ENCODE assay signal across 17 cellular contexts in the genomic region with DNA sequence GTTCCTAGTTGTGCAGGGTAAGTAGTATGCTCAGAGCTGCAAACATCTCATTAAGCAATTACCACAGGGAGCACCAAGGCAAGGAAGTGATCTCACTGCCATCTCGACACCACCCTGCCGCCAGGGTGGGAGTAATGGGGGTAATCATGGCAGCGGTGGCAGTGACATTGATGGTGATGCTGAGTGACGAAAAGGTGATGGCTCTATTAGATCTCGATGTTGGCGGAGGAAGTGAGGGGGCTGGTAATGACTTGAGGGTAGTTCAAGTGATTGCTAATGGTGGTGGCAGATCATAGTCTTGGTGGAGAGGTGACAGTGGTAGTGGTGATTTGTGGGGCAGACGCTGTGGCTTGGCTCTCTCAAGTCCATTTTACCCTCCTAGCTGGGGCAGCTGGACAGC. TPM values are rescaled to one million over a fixed set of nuclear protein-coding genes. Genes with fewer than 3 reads are reported as not detected.
"Had no signal": no experiment of that assay in that cellular context is flagged by ENCODE, and none has a peak within 500 bp of the region (broad histone marks: within the 10 kb centered on the region; RNA-seq: fewer than 3 reads in every experiment).

No MANE protein-coding gene starts in this region.

- H3K9me3 Mint-ChIP-seq: activated CD8-positive, alpha-beta T cell treated with anti-CD3 and anti-CD28 coated beads for 36 hours; activated naive CD8-positive, alpha-beta T cell treated with anti-CD3 and anti-CD28 coated beads, Interleukin-2, amount 10 ng/mL, durations not matched to agents 7 days and 5 days; activated T-helper 2 cell treated with anti-CD3 and anti-CD28 coated beads, Interferon-gamma antibody, Interleukin-2, Interleukin-4, amounts not matched to agents 10 μg/mL and 5 μg/mL and 100 μg/mL, durations not matched to agents 14 hours and 24 hours and 36 hours; effector memory CD8-positive, alpha-beta T cell; naive thymus-derived CD8-positive, alpha-beta T cell had no signal

- DNase-seq: activated CD4-positive, alpha-beta T cell treated with anti-CD3 and anti-CD28 coated beads for 48 hours; activated CD4-positive, CD25-positive, alpha-beta regulatory T cell; activated CD8-positive, alpha-beta T cell treated with anti-CD3 and anti-CD28 coated beads for 36 hours; activated naive CD4-positive, alpha-beta T cell treated with Interleukin-2 at 50 U/mL for 16 hours; activated naive CD8-positive, alpha-beta T cell treated with anti-CD3 and anti-CD28 coated beads, Interleukin-2, amount 10 ng/mL, durations not matched to agents 7 days and 5 days; activated T-cell treated with anti-CD3 and anti-CD28 coated beads, Interleukin-2, amount 50 U/mL, for 1 hour; effector memory CD8-positive, alpha-beta T cell; left cardiac atrium; mesendoderm; naive thymus-derived CD8-positive, alpha-beta T cell; stimulated activated CD4-positive, alpha-beta T cell treated with anti-CD3 and anti-CD28 coated beads, Interleukin-12 subunit alpha, Interleukin-12 subunit beta, amount 100 ng/mL, for 4 hours; stimulated activated CD4-positive, alpha-beta T cell treated with anti-CD3 and anti-CD28 coated beads, Interleukin-1b, Interleukin-23, amount 100 ng/mL, for 48 hours; stimulated activated naive CD4-positive, alpha-beta T cell treated with Interleukin-2 at 50 U/mL for 16 hours; thyroid gland had no signal

- H3K36me3 Mint-ChIP-seq: activated naive CD8-positive, alpha-beta T cell treated with anti-CD3 and anti-CD28 coated beads, Interleukin-2, amount 10 ng/mL, durations not matched to agents 7 days and 5 days; naive thymus-derived CD8-positive, alpha-beta T cell had no signal

- H3K27ac Mint-ChIP-seq: activated CD8-positive, alpha-beta T cell treated with anti-CD3 and anti-CD28 coated beads for 36 hours; activated naive CD8-positive, alpha-beta T cell treated with anti-CD3 and anti-CD28 coated beads, Interleukin-2, amount 10 ng/mL, durations not matched to agents 7 days and 5 days; activated T-helper 2 cell treated with anti-CD3 and anti-CD28 coated beads, Interferon-gamma antibody, Interleukin-2, Interleukin-4, amounts not matched to agents 10 μg/mL and 5 μg/mL and 100 μg/mL, durations not matched to agents 14 hours and 24 hours and 36 hours; effector memory CD8-positive, alpha-beta T cell had no signal

- H3K4me3 Mint-ChIP-seq: activated CD8-positive, alpha-beta T cell treated with anti-CD3 and anti-CD28 coated beads for 36 hours; activated naive CD8-positive, alpha-beta T cell treated with anti-CD3 and anti-CD28 coated beads, Interleukin-2, amount 10 ng/mL, durations not matched to agents 7 days and 5 days; effector memory CD8-positive, alpha-beta T cell; naive thymus-derived CD8-positive, alpha-beta T cell had no signal

- H3K4me1 Mint-ChIP-seq: naive thymus-derived CD8-positive, alpha-beta T cell had no signal

- H3K27ac ChIP-seq: body of pancreas, hepatocyte, thyroid gland had no signal

- H3K27me3 Mint-ChIP-seq: activated CD8-positive, alpha-beta T cell treated with anti-CD3 and anti-CD28 coated beads for 36 hours had no signal

RNA-seq across cellular contexts. Expression of a gene that starts 25.4 kb away (rescaled TPM):
- total RNA-seq: activated CD8-positive, alpha-beta T cell treated with anti-CD3 and anti-CD28 coated beads for 36 hours; activated naive CD8-positive, alpha-beta T cell treated with anti-CD3 and anti-CD28 coated beads, Interleukin-2, amount 10 ng/mL, durations not matched to agents 7 days and 5 days; activated T-helper 2 cell treated with anti-CD3 and anti-CD28 coated beads, Interferon-gamma antibody, Interleukin-2, Interleukin-4, amounts not matched to agents 10 μg/mL and 5 μg/mL and 100 μg/mL, durations not matched to agents 14 hours and 24 hours and 36 hours; naive thymus-derived CD8-positive, alpha-beta T cell had no signal

RNA-seq across cellular contexts. Expression of a gene that starts 44.5 kb away (rescaled TPM):
- total RNA-seq: activated naive CD8-positive, alpha-beta T cell treated with anti-CD3 and anti-CD28 coated beads, Interleukin-2, amount 10 ng/mL, durations not matched to agents 7 days and 5 days; naive thymus-derived CD8-positive, alpha-beta T cell had no signal
